In genomic region chr2:216696751-216697560, GRCh38 we compare ENCODE assay signal across 8 cellular contexts. TPM values are rescaled to one million over a fixed set of nuclear protein-coding genes. Genes with fewer than 3 reads are reported as not detected.
DNase-seq lines count a peak whose midpoint lies in the region; ATAC-seq, FAIRE-seq and TF ChIP-seq lines count a peak whose summit lies in the region.

No MANE protein-coding gene starts in this region.

- ATAC-seq in HG03469 (IDR thresholded peaks at IDR 0.05; ENCODE audit: unreplicated experiment) = no peak

- no peak overlapping the region for H3K27ac ChIP-seq in osteoblast (ENCODE audit: low read depth, low read length)

- peaks cover 4% of the 10 kb centered on the region for H4K20me1 ChIP-seq in osteoblast (ENCODE audit: insufficient read depth, low read length)

- DNase-seq in GM13977 (ENCODE audit: low spot score) (no peak), NCI-H345 (lab: John Stamatoyannopoulos, UW) (peak; percentile 60), choroid plexus epithelial cell (ENCODE audit: low read depth) (peak; percentile 72), osteoblast (ENCODE audit: insufficient read length, low spot score, missing footprints) (peak; percentile 66), GM12891 (ENCODE audit: insufficient read length, low spot score) (no peak), amniotic stem cell (lab: John Stamatoyannopoulos, UW) (no peak), iPS-NIHi7 (ENCODE audit: extremely low spot score) (no peak)

- peaks cover 41% of the 10 kb centered on the region for H3K4me1 ChIP-seq in osteoblast (ENCODE audit: insufficient read depth, low read length)

- no peaks in the 10 kb centered on the region for H3K9me3 ChIP-seq in osteoblast (ENCODE audit: low read depth, low read length)

- in situ Hi-C loops in GM13977 (cut with MboI; ENCODE audit: low pct_unique_long_range_greater_than_20kb, low sequenced_read_pairs, unreplicated experiment) = loop anchor here (10.0 to 25.0 kb wide), 2 partner anchors 818 to 1015 kb away; no protein-coding TSS in a partner anchor

- H3K4me3 ChIP-seq in choroid plexus epithelial cell (ENCODE audit: low read depth, low read length) = no peak overlapping the region
- peak overlapping the region; percentile 46 for H3K4me3 ChIP-seq in osteoblast (ENCODE audit: insufficient read depth, low read length)

- TF ChIP-seq CTCF in GM13977 (IDR thresholded peaks at IDR 0.05; ENCODE audit: extremely low read depth, insufficient read depth, missing control alignments) (peak; percentile 22), choroid plexus epithelial cell (conservative IDR thresholded peaks at IDR 0.05; ENCODE audit: low read depth, low read length) (peak; percentile 76), osteoblast (IDR thresholded peaks at IDR 0.05; ENCODE audit: extremely low read depth, low read depth, low read length) (peak; percentile 84)

- FAIRE-seq in GM12891 (lab: Jason Lieb, UNC) = no peak

- H3K36me3 ChIP-seq in osteoblast (ENCODE audit: insufficient read depth, low read length) = no peaks in the 10 kb centered on the region

- H2AFZ ChIP-seq in osteoblast (ENCODE audit: low read length) = peak overlapping the region; percentile 73

- TF ChIP-seq POLR2A in GM12891 (IDR thresholded peaks at IDR 0.05; ENCODE audit: low read depth, low read length) = no peak

- peak overlapping the region; percentile 67 for H3K4me2 ChIP-seq in osteoblast (ENCODE audit: insufficient read depth, low read length)

- H3K79me2 ChIP-seq in osteoblast (ENCODE audit: insufficient read depth, low read length) = no peaks in the 10 kb centered on the region

- peaks cover 65% of the 10 kb centered on the region for H3K27me3 ChIP-seq in osteoblast (ENCODE audit: insufficient read depth, low read length)

TF ChIP-seq in GM12891, 5 proteins besides CTCF, POLR2A, EP300 and RAD21:
- TF ChIP-seq POU2F2 (IDR thresholded peaks at IDR 0.05; ENCODE audit: low read depth, low read length) (no peak), POLR2AphosphoS5 (IDR thresholded peaks at IDR 0.05; ENCODE audit: low read depth, low read length) (no peak), PAX5 (IDR thresholded peaks at IDR 0.05; ENCODE audit: insufficient read depth, low read length, severe bottlenecking) (no peak), SPI1 (IDR thresholded peaks at IDR 0.05; ENCODE audit: low read depth, low read length) (no peak), TAF1 (IDR thresholded peaks at IDR 0.05; ENCODE audit: low read depth, low read length) (no peak)
TF ChIP-seq in GM12891: peak in this region for 0.

RNA-seq across cellular contexts. Expression of gene IGFBP5, which starts 1.6 kb away (rescaled TPM):
- total RNA-seq in osteoblast = 12.3 and 29.5 TPM in 2 replicates
- polyA plus RNA-seq in GM12891 (2012; ENCODE audit: low read depth, missing spikeins) = not detected

Comparison
In these comparisons a context has a peak if more than half of its experiments do, and no peak if none do; other contexts are left out.
1. DNase-seq: peak in NCI-H345 (single experiment), choroid plexus epithelial cell (single experiment) and osteoblast (single experiment); none in GM13977 (single experiment), GM12891 (single experiment), amniotic stem cell (single experiment) and iPS-NIHi7 (single experiment).
2. CTCF ChIP-seq: peak in every context shown above with its lines; median percentile 84 in osteoblast; 76 in choroid plexus epithelial cell; 22 in GM13977.